16 cellular contexts compared by ENCODE assay signal in genomic region chr14:52117433-52117832, GRCh38. TPM values are rescaled to one million over a fixed set of nuclear protein-coding genes. Genes with fewer than 3 reads are reported as not detected.
A peak's percentile ranks its signal among the peaks of the same experiment; 100 is the strongest.
DNase-seq lines count a peak whose midpoint lies in the region; ATAC-seq and TF ChIP-seq lines count a peak whose summit lies in the region.
"Had no signal": no experiment of that assay in that cellular context is flagged by ENCODE, and none has a peak within 500 bp of the region (broad histone marks: within the 10 kb centered on the region; RNA-seq: fewer than 3 reads in every experiment).

No MANE protein-coding gene starts in this region.

- intact Hi-C loops in right lobe of liver (cut with DNase I) = no loop called here

- H3K9me3 ChIP-seq in right lobe of liver = no peaks in the 10 kb centered on the region
- H3K9me3 ChIP-seq: suprapubic skin had no signal

- no peak for TF ChIP-seq POLR2A in right lobe of liver (IDR thresholded peaks at IDR 0.05)

- no peak overlapping the region for H3K4me3 ChIP-seq in fibroblast of mammary gland (ENCODE audit: control insufficient read depth, low read depth, low read length)
- H3K4me3 ChIP-seq in right lobe of liver = no peak overlapping the region
- H3K4me3 ChIP-seq: cardiac muscle cell, suprapubic skin had no signal

- WGBS in right lobe of liver (ENCODE audit: insufficient coverage, low coverage, low lambda C conversion rate, missing lambda C conversion rate) = 74% methylated on average over 7 of the region's 12 CpGs

- DNase-seq in AG08395 (ENCODE audit: low spot score) = peak; percentile 38
- DNase-seq in ELR (ENCODE audit: low read depth) = peak; percentile 4
- DNase-seq in fibroblast of mammary gland (ENCODE audit: low read depth) = peak; percentile 73
- no peak for DNase-seq in osteocyte (ENCODE audit: extremely low spot score, unreplicated experiment)
- no peak for DNase-seq in stimulated activated CD4-positive, alpha-beta T cell treated with anti-CD3 and anti-CD28 coated beads, Interleukin-4, amount 100 ng/mL, for 24 hours
- no peak for DNase-seq in right lobe of liver
- no peak for DNase-seq in DMS53 (lab: John Stamatoyannopoulos, UW)
- no peak for DNase-seq in activated gamma-delta T cell (lab: John Stamatoyannopoulos, UW)
- DNase-seq: activated gamma-delta T cell treated with Interleukin-2 at 50 U/mL for 16 hours, COR-L47, NCI-H1092 treated with DMSO at 0.1 percent for 48 hours, NCI-H2081 treated with DMSO at 0.1 percent for 48 hours, retina, WERI-Rb-1 had no signal

- no peaks in the 10 kb centered on the region for H3K9me3 Mint-ChIP-seq in osteocyte (ENCODE audit: unreplicated experiment)

- H3K36me3 ChIP-seq in right lobe of liver = no peaks in the 10 kb centered on the region
- H3K36me3 ChIP-seq: cardiac muscle cell, suprapubic skin, WERI-Rb-1 had no signal

- peak overlapping the region; percentile 68 for H3K27ac Mint-ChIP-seq in osteocyte (ENCODE audit: unreplicated experiment)

- H3K36me3 Mint-ChIP-seq in osteocyte (ENCODE audit: unreplicated experiment) = no peaks in the 10 kb centered on the region

- no peak overlapping the region for H3K27ac ChIP-seq in right lobe of liver
- H3K27ac ChIP-seq: cardiac muscle cell, suprapubic skin, WERI-Rb-1 had no signal

- ATAC-seq in right lobe of liver = no peak

- H3K4me1 ChIP-seq in right lobe of liver = no peaks in the 10 kb centered on the region
- H3K4me1 ChIP-seq: suprapubic skin had no signal

- H3K4me3 Mint-ChIP-seq in osteocyte (ENCODE audit: unreplicated experiment) = no peak overlapping the region

- H3K27me3 Mint-ChIP-seq in osteocyte (ENCODE audit: unreplicated experiment) = no peaks in the 10 kb centered on the region

- peaks cover 27% of the 10 kb centered on the region for H3K4me1 Mint-ChIP-seq in osteocyte (ENCODE audit: unreplicated experiment)

- H3K27me3 ChIP-seq in right lobe of liver = no peaks in the 10 kb centered on the region
- H3K27me3 ChIP-seq: cardiac muscle cell, suprapubic skin had no signal

- TF ChIP-seq CTCF in fibroblast of mammary gland (conservative IDR thresholded peaks at IDR 0.05; ENCODE audit: control insufficient read depth, insufficient read depth, low read depth, low read length) = no peak
- TF ChIP-seq CTCF in osteocyte (IDR thresholded peaks at IDR 0.05) = no peak
- no peak for TF ChIP-seq CTCF in right lobe of liver (IDR thresholded peaks at IDR 0.05)

RNA-seq across cellular contexts. Expression of gene NID2, which starts 48.6 kb away (rescaled TPM):
- total RNA-seq in osteocyte (58.5 and 62.9 TPM in 2 replicates), right lobe of liver (10 to 100 TPM in 1 of 6 experiments, 1 to 10 TPM in 5; 1.7 to 12.9 (median 4.5) TPM)

Comparison
In these comparisons a context has a peak if more than half of its experiments do, and no peak if none do; other contexts are left out.
1. DNase-seq: peak in AG08395 (single experiment), ELR (single experiment) and fibroblast of mammary gland (single experiment); none in osteocyte (single experiment), stimulated activated CD4-positive, alpha-beta T cell treated with anti-CD3 and anti-CD28 coated beads, Interleukin-4, amount 100 ng/mL, for 24 hours (single experiment), right lobe of liver (0 of 3), DMS53 (single experiment) and activated gamma-delta T cell (single experiment).